In genomic region chr19:17846146-17846545, GRCh38 we compare ENCODE assay signal across 18 cellular contexts. TPM values are rescaled to one million over a fixed set of nuclear protein-coding genes. Genes with fewer than 3 reads are reported as not detected.
DNase-seq lines count a peak whose midpoint lies in the region; ATAC-seq, FAIRE-seq and TF ChIP-seq lines count a peak whose summit lies in the region.
"Had no signal": no experiment of that assay in that cellular context is flagged by ENCODE, and none has a peak within 500 bp of the region (broad histone marks: within the 10 kb centered on the region; RNA-seq: fewer than 3 reads in every experiment).

No MANE protein-coding gene starts in this region.

- FAIRE-seq in kidney (lab: Jason Lieb, UNC) = no peak

- peaks cover under 1% of the 10 kb centered on the region for H3K36me3 Mint-ChIP-seq in IgD-negative memory B cell
- peaks cover 54% of the 10 kb centered on the region for H3K36me3 Mint-ChIP-seq in activated T-helper 2 cell treated with anti-CD3 and anti-CD28 coated beads, Interferon-gamma antibody, Interleukin-2, Interleukin-4, amounts not matched to agents 10 μg/mL and 5 μg/mL and 100 μg/mL, durations not matched to agents 14 hours and 24 hours and 36 hours (ENCODE audit: low read depth)
- H3K36me3 Mint-ChIP-seq in naive thymus-derived CD4-positive, alpha-beta T cell = peaks cover 0 to 39% (median under 1%) of the 10 kb centered on the region in 5 donors
- H3K36me3 Mint-ChIP-seq: mesothelial cell of epicardium had no signal

- H3K9ac ChIP-seq in kidney (ENCODE audit: low read length in 2 of 2) = no peak overlapping the region

- peak overlapping the region; percentile 86 to 96 (median 88) for H3K27ac Mint-ChIP-seq in IgD-negative memory B cell
- H3K27ac Mint-ChIP-seq in activated T-helper 2 cell treated with anti-CD3 and anti-CD28 coated beads, Interferon-gamma antibody, Interleukin-2, Interleukin-4, amounts not matched to agents 10 μg/mL and 5 μg/mL and 100 μg/mL, durations not matched to agents 14 hours and 24 hours and 36 hours = peak overlapping the region; percentile 97
- peak overlapping the region; percentile 92 to 100 (median 97) for H3K27ac Mint-ChIP-seq in naive thymus-derived CD4-positive, alpha-beta T cell
- H3K27ac Mint-ChIP-seq: mesothelial cell of epicardium had no signal

- no peaks in the 10 kb centered on the region for H3K27me3 Mint-ChIP-seq in IgD-negative memory B cell
- no peaks in the 10 kb centered on the region for H3K27me3 Mint-ChIP-seq in activated T-helper 2 cell treated with anti-CD3 and anti-CD28 coated beads, Interferon-gamma antibody, Interleukin-2, Interleukin-4, amounts not matched to agents 10 μg/mL and 5 μg/mL and 100 μg/mL, durations not matched to agents 14 hours and 24 hours and 36 hours (ENCODE audit: low read depth)
- peaks cover 0 to 2% (median 0%) of the 10 kb centered on the region in 5 donors for H3K27me3 Mint-ChIP-seq in naive thymus-derived CD4-positive, alpha-beta T cell

- H3K36me3 ChIP-seq in naive thymus-derived CD4-positive, alpha-beta T cell (ENCODE audit: control insufficient read depth in 2 of 3, insufficient read depth in 3 of 3, low read length in 3 of 3) = peaks cover 12 to 33% (median 22%) of the 10 kb centered on the region in 3 experiments
- H3K36me3 ChIP-seq in heart right ventricle (peaks cover 0 to 27% (median 0%) of the 10 kb centered on the region in 9 donors), kidney (ENCODE audit: control insufficient read depth in 1 of 2, insufficient read depth in 2 of 2, low read length in 2 of 2) (no peaks in the 10 kb centered on the region), vagina (no peaks in the 10 kb centered on the region)

- POLR2A ChIA-PET in naive thymus-derived CD4-positive, alpha-beta T cell (lab: Charles Lee) = interaction anchor here (0.7 to 1.9 kb wide), 6 partner anchors 9 to 54 kb away, joined by 3 to 5 read pairs (median 3); partner anchors contain the start of gene RPL18A

- H3K9me3 ChIP-seq in naive thymus-derived CD4-positive, alpha-beta T cell (ENCODE audit: control insufficient read depth in 2 of 3, low read length in 3 of 3) = no peaks in the 10 kb centered on the region
- H3K9me3 ChIP-seq in heart right ventricle = no peaks in the 10 kb centered on the region
- no peaks in the 10 kb centered on the region for H3K9me3 ChIP-seq in kidney (ENCODE audit: control insufficient read depth in 1 of 2, low read length in 2 of 2)
- no peaks in the 10 kb centered on the region for H3K9me3 ChIP-seq in vagina
- H3K9me3 ChIP-seq: stomach had no signal

- H3K4me3 Mint-ChIP-seq in IgD-negative memory B cell = peak overlapping the region; percentile 72 to 97 (median 91)
- peak overlapping the region; percentile 90 for H3K4me3 Mint-ChIP-seq in activated T-helper 2 cell treated with anti-CD3 and anti-CD28 coated beads, Interferon-gamma antibody, Interleukin-2, Interleukin-4, amounts not matched to agents 10 μg/mL and 5 μg/mL and 100 μg/mL, durations not matched to agents 14 hours and 24 hours and 36 hours (ENCODE audit: low read depth)
- peak overlapping the region; percentile 87 to 97 (median 93) for H3K4me3 Mint-ChIP-seq in naive thymus-derived CD4-positive, alpha-beta T cell
- H3K4me3 Mint-ChIP-seq: mesothelial cell of epicardium had no signal

- CTCF ChIA-PET in naive thymus-derived CD4-positive, alpha-beta T cell (lab: Charles Lee) = interaction anchor here (1.4 to 1.6 kb wide), 2 partner anchors 10 to 12 kb away, joined by 3 to 7 read pairs; no protein-coding TSS in a partner anchor

- no peaks in the 10 kb centered on the region for H3K27me3 ChIP-seq in naive thymus-derived CD4-positive, alpha-beta T cell (ENCODE audit: control insufficient read depth in 2 of 2, insufficient read depth in 2 of 2, low read length in 2 of 2)
- H3K27me3 ChIP-seq in heart right ventricle = peaks cover 0 to 58% (median 13%) of the 10 kb centered on the region in 7 donors
- H3K27me3 ChIP-seq in vagina = no peaks in the 10 kb centered on the region

- no peak for TF ChIP-seq POLR2A in vagina (IDR thresholded peaks at IDR 0.05)

- peaks cover 24 to 33% (median 27%) of the 10 kb centered on the region in 3 donors for H3K4me1 Mint-ChIP-seq in IgD-negative memory B cell
- H3K4me1 Mint-ChIP-seq in activated T-helper 2 cell treated with anti-CD3 and anti-CD28 coated beads, Interferon-gamma antibody, Interleukin-2, Interleukin-4, amounts not matched to agents 10 μg/mL and 5 μg/mL and 100 μg/mL, durations not matched to agents 14 hours and 24 hours and 36 hours (ENCODE audit: low read depth) = peaks cover 40% of the 10 kb centered on the region
- peaks cover 39 to 71% (median 58%) of the 10 kb centered on the region in 7 donors for H3K4me1 Mint-ChIP-seq in naive thymus-derived CD4-positive, alpha-beta T cell
- H3K4me1 Mint-ChIP-seq: mesothelial cell of epicardium had no signal

- DNase-seq in CD1c-positive myeloid dendritic cell (ENCODE audit: extremely low spot score) = peak; percentile 15
- peak; percentile 29 for DNase-seq in activated T-helper 2 cell treated with anti-CD3 and anti-CD28 coated beads, Interferon-gamma antibody, Interleukin-2, Interleukin-4, amounts not matched to agents 10 μg/mL and 5 μg/mL and 100 μg/mL, durations not matched to agents 14 hours and 24 hours and 36 hours (ENCODE audit: low spot score)
- peak in 5 of 9 donors; percentile 25 to 43 (median 38) for DNase-seq in naive thymus-derived CD4-positive, alpha-beta T cell
- DNase-seq in heart right ventricle = no peak
- DNase-seq in kidney = no peak
- DNase-seq in vagina (ENCODE audit: extremely low spot score in 2 of 2) = no peak
- DNase-seq: stimulated activated CD4-positive, alpha-beta T cell treated with anti-CD3 and anti-CD28 coated beads, Interleukin-1b, Interleukin-23, amount 100 ng/mL, for 48 hours; stomach had no signal

- peak; percentile 19 for ATAC-seq in naive thymus-derived CD4-positive, alpha-beta T cell
- ATAC-seq in heart right ventricle (no peak), GM21423 (IDR thresholded peaks at IDR 0.05; ENCODE audit: unreplicated experiment) (no peak)
- ATAC-seq: SK-N-SH treated with all-trans-retinoic acid at 6 μM for 48 hours had no signal

- peaks cover 50 to 64% of the 10 kb centered on the region in 2 donors for H3K4me1 ChIP-seq in naive thymus-derived CD4-positive, alpha-beta T cell (ENCODE audit: control insufficient read depth in 2 of 2, insufficient read depth in 2 of 2, low read length in 2 of 2)
- H3K4me1 ChIP-seq in heart right ventricle (peaks cover 0 to 91% (median 19%) of the 10 kb centered on the region in 9 donors), kidney (ENCODE audit: control insufficient read depth in 1 of 2, insufficient read depth in 1 of 2, low read depth in 1 of 2, low read length in 2 of 2) (peaks cover 0 to 5% of the 10 kb centered on the region in 2 donors), vagina (peaks cover 31% of the 10 kb centered on the region)

- peak overlapping the region; percentile 95 for H3K27ac ChIP-seq in naive thymus-derived CD4-positive, alpha-beta T cell (ENCODE audit: low read depth, low read length)
- H3K27ac ChIP-seq in heart right ventricle = peak overlapping the region in 1 of 10 donors; percentile 97
- no peak overlapping the region for H3K27ac ChIP-seq in kidney (ENCODE audit: low read depth in 2 of 2, low read length in 2 of 2)
- no peak overlapping the region for H3K27ac ChIP-seq in vagina
- H3K27ac ChIP-seq: HL-60 had no signal

- TF ChIP-seq CTCF in heart right ventricle (IDR thresholded peaks at IDR 0.05) (no peak), kidney (IDR thresholded peaks at IDR 0.05; ENCODE audit: borderline replicate concordance, extremely low read depth, insufficient read depth) (no peak), vagina (IDR thresholded peaks at IDR 0.05) (no peak)

- no peaks in the 10 kb centered on the region for H3K9me3 Mint-ChIP-seq in IgD-negative memory B cell
- H3K9me3 Mint-ChIP-seq in activated T-helper 2 cell treated with anti-CD3 and anti-CD28 coated beads, Interferon-gamma antibody, Interleukin-2, Interleukin-4, amounts not matched to agents 10 μg/mL and 5 μg/mL and 100 μg/mL, durations not matched to agents 14 hours and 24 hours and 36 hours = no peaks in the 10 kb centered on the region
- peaks cover 0 to under 1% (median 0%) of the 10 kb centered on the region in 11 donors for H3K9me3 Mint-ChIP-seq in naive thymus-derived CD4-positive, alpha-beta T cell
- H3K9me3 Mint-ChIP-seq: mesothelial cell of epicardium had no signal

- WGBS in heart right ventricle, 2 donors = 86 to 90% methylated on average over 8 of the region's 8 CpGs

- intact Hi-C loops in activated T-helper 2 cell treated with anti-CD3 and anti-CD28 coated beads, Interferon-gamma antibody, Interleukin-2, Interleukin-4, amounts not matched to agents 10 μg/mL and 5 μg/mL and 100 μg/mL, durations not matched to agents 14 hours and 24 hours and 36 hours (cut with micrococcal nuclease) = no loop called here
- intact Hi-C loops in naive thymus-derived CD4-positive, alpha-beta T cell (cut with micrococcal nuclease) = loop anchor here in 1 of 2 donors (2.0 to 5.0 kb wide), 3 partner anchors 13 to 334 kb away; partner anchors contain the start of gene PGLS
- intact Hi-C loops in heart right ventricle (cut with DNase I) = no loop called here
- intact Hi-C loops in kidney (cut with DNase I) = no loop called here
- intact Hi-C loops in vagina (cut with DNase I) = no loop called here

- peak overlapping the region; percentile 86 for H3K4me3 ChIP-seq in naive thymus-derived CD4-positive, alpha-beta T cell (ENCODE audit: low read length)
- peak overlapping the region in 1 of 10 donors; percentile 70 for H3K4me3 ChIP-seq in heart right ventricle
- H3K4me3 ChIP-seq in kidney (ENCODE audit: low read length in 2 of 2) = no peak overlapping the region
- H3K4me3 ChIP-seq in vagina = no peak overlapping the region

RNA-seq across cellular contexts. Expression of gene JAK3, which starts 1.6 kb away (rescaled TPM):
- polyA plus RNA-seq in IgD-negative memory B cell (56.3 TPM), heart right ventricle (1 to 10 TPM in 1 of 2 donors, under 1 TPM in 1; 0.88 to 3.7 TPM), kidney (ENCODE audit: insufficient read depth, low read depth, low replicate concordance) (3.5 TPM)
- 212 and 221 TPM in 2 replicates for total RNA-seq in activated T-helper 2 cell treated with anti-CD3 and anti-CD28 coated beads, Interferon-gamma antibody, Interleukin-2, Interleukin-4, amounts not matched to agents 10 μg/mL and 5 μg/mL and 100 μg/mL, durations not matched to agents 14 hours and 24 hours and 36 hours
- total RNA-seq in naive thymus-derived CD4-positive, alpha-beta T cell = 100 to 1,000 TPM; 154 to 296 (median 202) TPM
- polyA plus RNA-seq in naive thymus-derived CD4-positive, alpha-beta T cell = 100 to 1,000 TPM; 125 to 153 TPM
- total RNA-seq in heart right ventricle (10 to 100 TPM in 1 of 10 donors, 1 to 10 TPM in 7, under 1 TPM in 2; 0.59 to 16.9 (median 1.6) TPM), kidney (30.8 TPM), vagina (10.8 TPM)

RNA-seq across cellular contexts. Expression of gene RPL18A, which starts 13.6 kb away (rescaled TPM):
- polyA plus RNA-seq in IgD-negative memory B cell (5,234 TPM), heart right ventricle (1,000 to 10,000 TPM in 1 of 2 donors, 100 to 1,000 TPM in 1; 685 to 2,570 TPM), kidney (ENCODE audit: insufficient read depth, low read depth, low replicate concordance) (1,707 TPM)
- total RNA-seq in activated T-helper 2 cell treated with anti-CD3 and anti-CD28 coated beads, Interferon-gamma antibody, Interleukin-2, Interleukin-4, amounts not matched to agents 10 μg/mL and 5 μg/mL and 100 μg/mL, durations not matched to agents 14 hours and 24 hours and 36 hours = 2,784 and 2,842 TPM in 2 replicates
- 1,000 to 10,000 TPM; 2,413 to 3,932 (median 3,224) TPM for total RNA-seq in naive thymus-derived CD4-positive, alpha-beta T cell
- 1,000 to 10,000 TPM; 4,242 to 4,833 TPM for polyA plus RNA-seq in naive thymus-derived CD4-positive, alpha-beta T cell
- total RNA-seq in heart right ventricle (1,000 to 10,000 TPM in 1 of 10 donors, 100 to 1,000 TPM in 9; 623 to 1,142 (median 682) TPM), kidney (1,282 TPM), vagina (1,768 TPM)

RNA-seq across cellular contexts. Expression of gene INSL3, which starts 24.8 kb away (rescaled TPM):
- polyA plus RNA-seq in IgD-negative memory B cell = 1.7 TPM
- 6.2 and 6.9 TPM in 2 replicates for total RNA-seq in activated T-helper 2 cell treated with anti-CD3 and anti-CD28 coated beads, Interferon-gamma antibody, Interleukin-2, Interleukin-4, amounts not matched to agents 10 μg/mL and 5 μg/mL and 100 μg/mL, durations not matched to agents 14 hours and 24 hours and 36 hours
- 10 to 100 TPM in 1 of 5 experiments, 1 to 10 TPM in 4; 5.5 to 11.1 (median 8.2) TPM for total RNA-seq in naive thymus-derived CD4-positive, alpha-beta T cell
- 1 to 10 TPM; 2.0 to 6.0 TPM for polyA plus RNA-seq in naive thymus-derived CD4-positive, alpha-beta T cell
- total RNA-seq in heart right ventricle = not detected
- polyA plus RNA-seq in heart right ventricle = under 1 TPM in 1 of 2 donors, not detected in 1; 0.04 TPM
- total RNA-seq in kidney = not detected
- not detected for polyA plus RNA-seq in kidney (ENCODE audit: insufficient read depth, low read depth, low replicate concordance)
- total RNA-seq in vagina = not detected
- total RNA-seq: fibroblast of villous mesenchyme, G401, H4, M059J, posterior vena cava, stomach had no signal

RNA-seq across cellular contexts. Expression of gene SLC5A5, which starts 25.6 kb away (rescaled TPM):
- not detected for polyA plus RNA-seq in IgD-negative memory B cell
- 0.69 and 0.75 TPM in 2 replicates for total RNA-seq in activated T-helper 2 cell treated with anti-CD3 and anti-CD28 coated beads, Interferon-gamma antibody, Interleukin-2, Interleukin-4, amounts not matched to agents 10 μg/mL and 5 μg/mL and 100 μg/mL, durations not matched to agents 14 hours and 24 hours and 36 hours
- total RNA-seq in naive thymus-derived CD4-positive, alpha-beta T cell = 1 to 10 TPM; 1.2 to 4.1 (median 3.6) TPM
- polyA plus RNA-seq in naive thymus-derived CD4-positive, alpha-beta T cell = 1 to 10 TPM; 2.0 to 2.9 TPM
- under 1 TPM in 1 of 10 donors, not detected in 9; 0.16 TPM for total RNA-seq in heart right ventricle
- not detected for polyA plus RNA-seq in heart right ventricle
- total RNA-seq in kidney = 0.16 TPM
- not detected for polyA plus RNA-seq in kidney (ENCODE audit: insufficient read depth, low read depth, low replicate concordance)
- total RNA-seq in vagina = not detected
- total RNA-seq: fibroblast of villous mesenchyme, H4, M059J, mesothelial cell of epicardium, posterior vena cava had no signal

RNA-seq across cellular contexts. Expression of gene B3GNT3, which starts 51.2 kb away (rescaled TPM):
- not detected for polyA plus RNA-seq in IgD-negative memory B cell
- not detected in 2 replicates for total RNA-seq in activated T-helper 2 cell treated with anti-CD3 and anti-CD28 coated beads, Interferon-gamma antibody, Interleukin-2, Interleukin-4, amounts not matched to agents 10 μg/mL and 5 μg/mL and 100 μg/mL, durations not matched to agents 14 hours and 24 hours and 36 hours
- under 1 TPM in 2 of 5 experiments, not detected in 3; 0.53 to 0.96 TPM for total RNA-seq in naive thymus-derived CD4-positive, alpha-beta T cell
- 1 to 10 TPM in 1 of 2 donors, under 1 TPM in 1; 0.43 to 1.0 TPM for polyA plus RNA-seq in naive thymus-derived CD4-positive, alpha-beta T cell
- not detected for total RNA-seq in heart right ventricle
- not detected for polyA plus RNA-seq in heart right ventricle
- total RNA-seq in kidney = 36.2 TPM
- 2.0 TPM for polyA plus RNA-seq in kidney (ENCODE audit: insufficient read depth, low read depth, low replicate concordance)
- 1.5 TPM for total RNA-seq in vagina
- total RNA-seq: fibroblast of villous mesenchyme, G401, H4, mesothelial cell of epicardium had no signal

Comparison
In these comparisons a context has a peak if more than half of its experiments do, and no peak if none do; other contexts are left out.
1. DNase-seq: peak in CD1c-positive myeloid dendritic cell (single experiment), activated T-helper 2 cell treated with anti-CD3 and anti-CD28 coated beads, Interferon-gamma antibody, Interleukin-2, Interleukin-4, amounts not matched to agents 10 μg/mL and 5 μg/mL and 100 μg/mL, durations not matched to agents 14 hours and 24 hours and 36 hours (single experiment) and naive thymus-derived CD4-positive, alpha-beta T cell (5 of 9); none in heart right ventricle (0 of 2), kidney (single experiment) and vagina (0 of 2).
2. Peak in every context shown above with its lines, with median percentiles within 50 percentile points of each other: H3K27ac Mint-ChIP-seq and H3K4me3 Mint-ChIP-seq.